Comparison of ENCODE assay signal across 12 cellular contexts in genomic region chr22:19035474-19036228, GRCh38.
DNase-seq lines count a peak whose midpoint lies in the region; ATAC-seq and TF ChIP-seq lines count a peak whose summit lies in the region.
"Had no signal": no experiment of that assay in that cellular context is flagged by ENCODE, and none has a peak within 500 bp of the region (broad histone marks: within the 10 kb centered on the region; RNA-seq: fewer than 3 reads in every experiment).

No MANE protein-coding gene starts in this region.

- no peak overlapping the region for H3K4me3 Mint-ChIP-seq in activated CD8-positive, alpha-beta memory T cell treated with anti-CD3 and anti-CD28 coated beads, Interleukin-2, amount 10 ng/mL, durations not matched to agents 7 days and 5 days
- H3K4me3 Mint-ChIP-seq: activated T-helper 1 cell treated with anti-CD3 and anti-CD28 coated beads, Interleukin-12 subunit alpha, Interleukin-12 subunit beta, Interleukin-2, Interleukin-4 antibody, amounts not matched to agents 30 ng/mL and 10 ng/mL and 1 ng/mL, durations not matched to agents 14 hours and 24 hours and 36 hours; CD8-positive, alpha-beta memory T cell had no signal

- no peaks in the 10 kb centered on the region for H3K4me1 ChIP-seq in suprapubic skin

- DNase-seq in activated CD8-positive, alpha-beta memory T cell treated with anti-CD3 and anti-CD28 coated beads, Interleukin-2, amount 50 U/mL, for 48 hours, result peak; percentile 50
- no peak for DNase-seq in activated CD8-positive, alpha-beta memory T cell treated with anti-CD3 and anti-CD28 coated beads, Interleukin-2, amount 10 ng/mL, durations not matched to agents 7 days and 5 days
- DNase-seq in left cardiac atrium, result no peak
- peak; percentile 55 to 76 for DNase-seq in suprapubic skin (ENCODE audit: low spot score in 2 of 2)
- DNase-seq in activated T-cell treated with anti-CD3 and anti-CD28 coated beads, Interleukin-2, amount 50 U/mL, for 1 hour, result no peak
- DNase-seq in LoVo (ENCODE audit: low spot score), result no peak
- DNase-seq: CD8-positive, alpha-beta memory T cell; RPMI8226 had no signal

- no peak overlapping the region for H3K27ac ChIP-seq in suprapubic skin
- H3K27ac ChIP-seq: HL-60 had no signal

- no peak overlapping the region for H3K4me3 ChIP-seq in suprapubic skin

- no peak for TF ChIP-seq CTCF in suprapubic skin (IDR thresholded peaks at IDR 0.05)

- CTCF ChIA-PET in activated CD8-positive, alpha-beta memory T cell treated with anti-CD3 and anti-CD28 coated beads, Interleukin-2, amount 10 ng/mL, durations not matched to agents 7 days and 5 days (lab: Charles Lee), result no interaction called here

- peaks cover 3% of the 10 kb centered on the region for H3K27me3 ChIP-seq in suprapubic skin

- peaks cover 2% of the 10 kb centered on the region for H3K27me3 Mint-ChIP-seq in activated CD8-positive, alpha-beta memory T cell treated with anti-CD3 and anti-CD28 coated beads, Interleukin-2, amount 10 ng/mL, durations not matched to agents 7 days and 5 days

- no peak for ATAC-seq in activated CD8-positive, alpha-beta memory T cell treated with anti-CD3 and anti-CD28 coated beads, Interleukin-2, amount 10 ng/mL, durations not matched to agents 7 days and 5 days
- ATAC-seq in left cardiac atrium, result peak; percentile 14 to 18
- no peak for ATAC-seq in HG02642 (IDR thresholded peaks at IDR 0.05; ENCODE audit: poor library complexity, unreplicated experiment)

- H3K9me3 Mint-ChIP-seq in activated CD8-positive, alpha-beta memory T cell treated with anti-CD3 and anti-CD28 coated beads, Interleukin-2, amount 10 ng/mL, durations not matched to agents 7 days and 5 days (ENCODE audit: low read depth), result no peaks in the 10 kb centered on the region
- H3K9me3 Mint-ChIP-seq: activated T-helper 1 cell treated with anti-CD3 and anti-CD28 coated beads, Interleukin-12 subunit alpha, Interleukin-12 subunit beta, Interleukin-2, Interleukin-4 antibody, amounts not matched to agents 30 ng/mL and 10 ng/mL and 1 ng/mL, durations not matched to agents 14 hours and 24 hours and 36 hours; CD8-positive, alpha-beta memory T cell had no signal

- H3K36me3 Mint-ChIP-seq in activated CD8-positive, alpha-beta memory T cell treated with anti-CD3 and anti-CD28 coated beads, Interleukin-2, amount 10 ng/mL, durations not matched to agents 7 days and 5 days, result no peaks in the 10 kb centered on the region

- no peak for TF ChIP-seq EP300 in suprapubic skin (IDR thresholded peaks at IDR 0.05)

- H3K4me1 Mint-ChIP-seq in activated CD8-positive, alpha-beta memory T cell treated with anti-CD3 and anti-CD28 coated beads, Interleukin-2, amount 10 ng/mL, durations not matched to agents 7 days and 5 days, result no peaks in the 10 kb centered on the region

- H3K36me3 ChIP-seq in suprapubic skin, result peaks cover 35% of the 10 kb centered on the region

- no peak for TF ChIP-seq POLR2A in suprapubic skin (IDR thresholded peaks at IDR 0.05)

- WGBS in suprapubic skin, result 41% methylated on average over 5 of the region's 14 CpGs

- intact Hi-C loops in left cardiac atrium (cut with DNase I), result no loop called here

- H3K9me3 ChIP-seq in suprapubic skin, result no peaks in the 10 kb centered on the region

- no peak overlapping the region for H3K27ac Mint-ChIP-seq in activated CD8-positive, alpha-beta memory T cell treated with anti-CD3 and anti-CD28 coated beads, Interleukin-2, amount 10 ng/mL, durations not matched to agents 7 days and 5 days
- H3K27ac Mint-ChIP-seq: activated T-helper 1 cell treated with anti-CD3 and anti-CD28 coated beads, Interleukin-12 subunit alpha, Interleukin-12 subunit beta, Interleukin-2, Interleukin-4 antibody, amounts not matched to agents 30 ng/mL and 10 ng/mL and 1 ng/mL, durations not matched to agents 14 hours and 24 hours and 36 hours had no signal

TF ChIP-seq in PFSK-1, 5 proteins besides CTCF, POLR2A, EP300 and RAD21:
- TF ChIP-seq REST (IDR thresholded peaks at IDR 0.05; ENCODE audit: insufficient read depth in 1 of 2, low read depth in 2 of 2, low read length in 2 of 2) (peak; percentile 78 to 88), SIN3A (IDR thresholded peaks at IDR 0.05; ENCODE audit: borderline replicate concordance, insufficient read depth, low read length) (no peak)

Comparison
In these comparisons a context has a peak if more than half of its experiments do, and no peak if none do; other contexts are left out.
1. DNase-seq: peak in activated CD8-positive, alpha-beta memory T cell treated with anti-CD3 and anti-CD28 coated beads, Interleukin-2, amount 50 U/mL, for 48 hours (single experiment) and suprapubic skin (2 of 2); none in activated CD8-positive, alpha-beta memory T cell treated with anti-CD3 and anti-CD28 coated beads, Interleukin-2, amount 10 ng/mL, durations not matched to agents 7 days and 5 days (single experiment), left cardiac atrium (single experiment), activated T-cell treated with anti-CD3 and anti-CD28 coated beads, Interleukin-2, amount 50 U/mL, for 1 hour (single experiment) and LoVo (single experiment).
2. ATAC-seq: peak in left cardiac atrium (2 of 2); none in activated CD8-positive, alpha-beta memory T cell treated with anti-CD3 and anti-CD28 coated beads, Interleukin-2, amount 10 ng/mL, durations not matched to agents 7 days and 5 days (single experiment) and HG02642 (single experiment).